In the genomic region with DNA sequence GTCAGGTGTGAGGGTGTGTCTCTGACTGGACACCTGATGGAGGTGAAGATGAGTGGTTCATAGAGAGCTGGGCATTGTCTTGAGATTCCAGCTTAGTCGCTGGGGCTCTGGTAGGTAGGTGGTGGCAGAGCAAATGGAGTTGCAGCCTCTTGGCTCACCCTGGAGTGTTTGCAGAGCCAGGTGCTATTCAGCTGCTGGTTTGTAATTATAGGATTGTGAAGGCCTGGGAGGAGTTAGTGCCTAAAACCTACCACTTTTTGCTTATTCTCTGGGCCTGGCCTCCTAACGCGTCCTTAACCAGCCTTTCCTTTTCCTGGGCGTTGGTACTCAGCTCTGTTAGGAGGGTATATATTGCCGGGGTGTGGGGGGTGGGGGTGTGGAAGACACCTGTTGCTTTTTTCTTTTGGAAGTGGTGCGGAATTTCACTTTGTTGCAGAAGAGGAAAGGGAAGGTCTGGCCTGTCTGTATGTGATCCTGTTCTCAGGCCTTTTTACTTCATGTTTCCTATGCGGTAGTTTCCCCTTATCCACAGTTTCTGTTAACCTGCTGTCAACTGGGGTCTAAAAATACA, we compare ENCODE assay signal across 9 cellular contexts. TPM values are rescaled to one million over a fixed set of nuclear protein-coding genes. Genes with fewer than 3 reads are reported as not detected.
DNase-seq lines count a peak whose midpoint lies in the region; ATAC-seq, FAIRE-seq and TF ChIP-seq lines count a peak whose summit lies in the region.
"Had no signal": no experiment of that assay in that cellular context is flagged by ENCODE, and none has a peak within 500 bp of the region (broad histone marks: within the 10 kb centered on the region; RNA-seq: fewer than 3 reads in every experiment).

No MANE protein-coding gene starts in this region.

- H3K4me1 ChIP-seq in trophoblast cell (ENCODE audit: control insufficient read depth in 1 of 2, insufficient read depth in 2 of 2, low read length in 2 of 2) (peaks cover 4 to 9% of the 10 kb centered on the region in 2 experiments), kidney (ENCODE audit: control insufficient read depth in 1 of 2, insufficient read depth in 1 of 2, low read depth in 1 of 2, low read length in 2 of 2) (peaks cover 10 to 12% of the 10 kb centered on the region in 2 donors)

- DNase-seq in activated CD4-positive, alpha-beta T cell treated with anti-CD3 and anti-CD28 coated beads, Interleukin-2, amount 10 ng/mL, durations not matched to agents 24 days and 14 days = no peak
- DNase-seq in activated CD4-positive, alpha-beta T cell treated with anti-CD3 and anti-CD28 coated beads, Interleukin-2, amount 50 U/mL, for 48 hours = no peak
- DNase-seq in NCI-H1417 treated with DMSO at 0.1 percent for 48 hours (lab: John Stamatoyannopoulos, UW) (peak; percentile 57), trophoblast cell (no peak), H54 (ENCODE audit: insufficient read length, low spot score) (no peak), kidney (no peak), RCC 7860 (ENCODE audit: low spot score) (no peak)
- DNase-seq: GOT3 had no signal

- FAIRE-seq in H54 (lab: Jason Lieb, UNC) (no peak), kidney (lab: Jason Lieb, UNC) (no peak), RCC 7860 (lab: Jason Lieb, UNC) (no peak)

- H3K4me3 ChIP-seq in trophoblast cell (ENCODE audit: low read depth, low read length) (no peak overlapping the region), kidney (ENCODE audit: low read length in 2 of 2) (no peak overlapping the region)

- H3K9ac ChIP-seq in trophoblast cell (ENCODE audit: low read length) (peak overlapping the region; percentile 31), kidney (ENCODE audit: low read length in 2 of 2) (no peak overlapping the region)

- H3K4ac ChIP-seq in trophoblast cell (ENCODE audit: low read depth, low read length) = peak overlapping the region; percentile 89

- H3K27ac ChIP-seq in trophoblast cell (ENCODE audit: low read depth, low read length) (no peak overlapping the region), kidney (ENCODE audit: low read depth in 2 of 2, low read length in 2 of 2) (no peak overlapping the region)

- intact Hi-C loops in activated CD4-positive, alpha-beta T cell treated with anti-CD3 and anti-CD28 coated beads, Interleukin-2, amount 10 ng/mL, durations not matched to agents 24 days and 14 days (cut with micrococcal nuclease) = no loop called here
- intact Hi-C loops in kidney (cut with DNase I) = no loop called here

- H3K23ac ChIP-seq in trophoblast cell (ENCODE audit: low read length) = no peak overlapping the region

- no peaks in the 10 kb centered on the region for H3K9me3 Mint-ChIP-seq in activated CD4-positive, alpha-beta T cell treated with anti-CD3 and anti-CD28 coated beads, Interleukin-2, amount 10 ng/mL, durations not matched to agents 24 days and 14 days
- H3K9me3 Mint-ChIP-seq in activated T-helper 17 cell treated with anti-CD3 and anti-CD28 coated beads, Interleukin-2, amount 50 U/mL, for 72 hours = no peaks in the 10 kb centered on the region

- H3K79me2 ChIP-seq in trophoblast cell (ENCODE audit: control insufficient read depth, insufficient read depth, low read length, poor library complexity) = peaks cover 28% of the 10 kb centered on the region

- H3K27ac Mint-ChIP-seq in activated CD4-positive, alpha-beta T cell treated with anti-CD3 and anti-CD28 coated beads, Interleukin-2, amount 10 ng/mL, durations not matched to agents 24 days and 14 days = peak overlapping the region; percentile 5
- H3K27ac Mint-ChIP-seq in activated T-helper 17 cell treated with anti-CD3 and anti-CD28 coated beads, Interleukin-2, amount 50 U/mL, for 72 hours = peak overlapping the region; percentile 96

- H3K14ac ChIP-seq in trophoblast cell (ENCODE audit: low read length) = no peak overlapping the region

- WGBS in trophoblast cell (ENCODE audit: extremely low coverage, insufficient coverage, insufficient read length) = no CpG with 5 or more reads among the region's 7 CpGs

- no peak overlapping the region for H2BK5ac ChIP-seq in trophoblast cell (ENCODE audit: low read depth, low read length, poor library complexity)

- no peak overlapping the region for H2AK5ac ChIP-seq in trophoblast cell (ENCODE audit: low read length)

- no peak for TF ChIP-seq POLR2A in H54 (IDR thresholded peaks at IDR 0.05; ENCODE audit: low read depth, low read length)

- no peak overlapping the region for H2BK120ac ChIP-seq in trophoblast cell (ENCODE audit: insufficient read depth, low read length, poor library complexity)

- H3K27me3 Mint-ChIP-seq in activated CD4-positive, alpha-beta T cell treated with anti-CD3 and anti-CD28 coated beads, Interleukin-2, amount 10 ng/mL, durations not matched to agents 24 days and 14 days = no peaks in the 10 kb centered on the region
- no peaks in the 10 kb centered on the region for H3K27me3 Mint-ChIP-seq in activated T-helper 17 cell treated with anti-CD3 and anti-CD28 coated beads, Interleukin-2, amount 50 U/mL, for 72 hours

- no peak overlapping the region for H4K8ac ChIP-seq in trophoblast cell (ENCODE audit: low read depth, low read length)

- H2AFZ ChIP-seq in trophoblast cell (ENCODE audit: insufficient read depth, low read length, poor library complexity) = no peak overlapping the region

- no peak overlapping the region for H3K18ac ChIP-seq in trophoblast cell (ENCODE audit: low read length)

- peak overlapping the region; percentile 12 for H3K4me2 ChIP-seq in trophoblast cell (ENCODE audit: low read length)

- H3K36me3 ChIP-seq in trophoblast cell (ENCODE audit: control insufficient read depth in 1 of 2, insufficient read depth in 2 of 2, low read length in 2 of 2) = peaks cover 35% of the 10 kb centered on the region in 2 experiments
- H3K36me3 ChIP-seq in kidney (ENCODE audit: control insufficient read depth in 1 of 2, insufficient read depth in 2 of 2, low read length in 2 of 2) = peaks cover 28 to 32% of the 10 kb centered on the region in 2 donors

- no peak overlapping the region for H4K12ac ChIP-seq in trophoblast cell (ENCODE audit: low read depth, low read length)

- H2BK12ac ChIP-seq in trophoblast cell (ENCODE audit: low read length) = no peak overlapping the region

- H3K79me1 ChIP-seq in trophoblast cell (ENCODE audit: low read length) = peaks cover 10% of the 10 kb centered on the region

- H3K36me3 Mint-ChIP-seq in activated CD4-positive, alpha-beta T cell treated with anti-CD3 and anti-CD28 coated beads, Interleukin-2, amount 10 ng/mL, durations not matched to agents 24 days and 14 days (ENCODE audit: low read depth) = peaks cover 63% of the 10 kb centered on the region
- H3K36me3 Mint-ChIP-seq in activated T-helper 17 cell treated with anti-CD3 and anti-CD28 coated beads, Interleukin-2, amount 50 U/mL, for 72 hours (ENCODE audit: low read depth) = peaks cover 80% of the 10 kb centered on the region

- peak overlapping the region; percentile 50 for H3K4me3 Mint-ChIP-seq in activated CD4-positive, alpha-beta T cell treated with anti-CD3 and anti-CD28 coated beads, Interleukin-2, amount 10 ng/mL, durations not matched to agents 24 days and 14 days
- H3K4me3 Mint-ChIP-seq in activated T-helper 17 cell treated with anti-CD3 and anti-CD28 coated beads, Interleukin-2, amount 50 U/mL, for 72 hours = peak overlapping the region; percentile 98

- peaks cover 4% of the 10 kb centered on the region for H3K9me3 ChIP-seq in trophoblast cell (ENCODE audit: insufficient read depth, low read depth, low read length)
- no peaks in the 10 kb centered on the region for H3K9me3 ChIP-seq in kidney (ENCODE audit: control insufficient read depth in 1 of 2, low read length in 2 of 2)

- no peak for ATAC-seq in activated T-helper 17 cell treated with anti-CD3 and anti-CD28 coated beads, Interleukin-2, amount 50 U/mL, for 72 hours (replicated peaks)

- no peak overlapping the region for H4K91ac ChIP-seq in trophoblast cell (ENCODE audit: low read depth, low read length)

- no peak for TF ChIP-seq CTCF in kidney (IDR thresholded peaks at IDR 0.05; ENCODE audit: borderline replicate concordance, extremely low read depth, insufficient read depth)

- no peaks in the 10 kb centered on the region for H3K27me3 ChIP-seq in trophoblast cell (ENCODE audit: insufficient read depth, low read length)

- peaks cover 37% of the 10 kb centered on the region for H3K4me1 Mint-ChIP-seq in activated CD4-positive, alpha-beta T cell treated with anti-CD3 and anti-CD28 coated beads, Interleukin-2, amount 10 ng/mL, durations not matched to agents 24 days and 14 days
- H3K4me1 Mint-ChIP-seq in activated T-helper 17 cell treated with anti-CD3 and anti-CD28 coated beads, Interleukin-2, amount 50 U/mL, for 72 hours = peaks cover 32% of the 10 kb centered on the region

RNA-seq across cellular contexts. Expression of gene PPRC1, which starts 3.2 kb away (rescaled TPM):
- 111 and 113 TPM in 2 replicates for total RNA-seq in activated CD4-positive, alpha-beta T cell treated with anti-CD3 and anti-CD28 coated beads, Interleukin-2, amount 10 ng/mL, durations not matched to agents 24 days and 14 days
- 10 to 100 TPM; 34.5 to 71.3 TPM for total RNA-seq in activated T-helper 17 cell treated with anti-CD3 and anti-CD28 coated beads, Interleukin-2, amount 50 U/mL, for 72 hours
- polyA plus RNA-seq in trophoblast cell (2013) = 41.1 and 41.5 TPM in 2 replicates
- total RNA-seq in kidney = 32.1 TPM
- 8.7 TPM for polyA plus RNA-seq in kidney (ENCODE audit: insufficient read depth, low read depth, low replicate concordance)

RNA-seq across cellular contexts. Expression of gene LDB1, which starts 15.9 kb away (rescaled TPM):
- 76.4 and 78.2 TPM in 2 replicates for total RNA-seq in activated CD4-positive, alpha-beta T cell treated with anti-CD3 and anti-CD28 coated beads, Interleukin-2, amount 10 ng/mL, durations not matched to agents 24 days and 14 days
- total RNA-seq in activated T-helper 17 cell treated with anti-CD3 and anti-CD28 coated beads, Interleukin-2, amount 50 U/mL, for 72 hours = 10 to 100 TPM; 93.6 to 99.1 TPM
- polyA plus RNA-seq in trophoblast cell (2013) = 69.8 and 70.9 TPM in 2 replicates
- 56.1 TPM for total RNA-seq in kidney
- 27.9 TPM for polyA plus RNA-seq in kidney (ENCODE audit: insufficient read depth, low read depth, low replicate concordance)

RNA-seq across cellular contexts. Expression of gene NOLC1, which starts 16.1 kb away (rescaled TPM):
- total RNA-seq in activated CD4-positive, alpha-beta T cell treated with anti-CD3 and anti-CD28 coated beads, Interleukin-2, amount 10 ng/mL, durations not matched to agents 24 days and 14 days = 268 and 281 TPM in 2 replicates
- 100 to 1,000 TPM in 1 of 2 donors, 10 to 100 TPM in 1; 76.9 to 168 TPM for total RNA-seq in activated T-helper 17 cell treated with anti-CD3 and anti-CD28 coated beads, Interleukin-2, amount 50 U/mL, for 72 hours
- 106 and 114 TPM in 2 replicates for polyA plus RNA-seq in trophoblast cell (2013)
- total RNA-seq in kidney = 50.4 TPM
- 20.1 TPM for polyA plus RNA-seq in kidney (ENCODE audit: insufficient read depth, low read depth, low replicate concordance)
